In genomic region chr3:184241447-184242296, GRCh38 we compare ENCODE assay signal across 1 cellular context.
TF ChIP-seq lines count a peak whose summit lies in the region.

No MANE protein-coding gene starts in this region.

TF ChIP-seq in HepG2, 621 proteins besides CTCF, POLR2A, EP300 and RAD21 (continued from another document and continues in another):
- TF ChIP-seq ZNF407 (CRISPR knock-in tag; IDR thresholded peaks at IDR 0.05; ENCODE audit: not compliant biosample characterization): peak; percentile 66
- TF ChIP-seq TERF1 (CRISPR knock-in tag; IDR thresholded peaks at IDR 0.05): no peak
- TF ChIP-seq CSRNP2 (CRISPR knock-in tag; conservative IDR thresholded peaks at IDR 0.05; ENCODE audit: low read depth): peak; percentile 15; the same call in 1 of the 2 replicates
- TF ChIP-seq PTBP1 (IDR thresholded peaks at IDR 0.05; ENCODE audit: low read depth, low read length, poor library complexity, severe bottlenecking): no peak
- no peak for TF ChIP-seq ZNF615 (CRISPR knock-in tag; IDR thresholded peaks at IDR 0.05; ENCODE audit: borderline replicate concordance)
- TF ChIP-seq KLF6 (CRISPR knock-in tag; IDR thresholded peaks at IDR 0.05): peak; percentile 86; the same call in 1 of the 2 replicates
- no peak for TF ChIP-seq ZNF282 (IDR thresholded peaks at IDR 0.05; ENCODE audit: partially characterized antibody)
- no peak for TF ChIP-seq MTF1 (CRISPR knock-in tag; IDR thresholded peaks at IDR 0.05)
- 0 out of 2 replicates have a peak, but pooled peaks have one; percentile 47 for TF ChIP-seq ZNF44 (CRISPR knock-in tag; IDR thresholded peaks at IDR 0.05)
- TF ChIP-seq ZNF792 (CRISPR knock-in tag; IDR thresholded peaks at IDR 0.05): peak; percentile 90
- TF ChIP-seq PPARG (CRISPR knock-in tag; conservative IDR thresholded peaks at IDR 0.05): peak; percentile 65; the same call in 1 of the 2 replicates
- TF ChIP-seq SIN3A (IDR thresholded peaks at IDR 0.05; ENCODE audit: borderline replicate concordance, low read depth, low read length): no peak
- TF ChIP-seq HDAC1 (CRISPR knock-in tag; IDR thresholded peaks at IDR 0.05): peak; percentile 96
- peak; percentile 96 for TF ChIP-seq ZNF343 (CRISPR knock-in tag; IDR thresholded peaks at IDR 0.05)
- peak; percentile 98 for TF ChIP-seq RXRA (CRISPR knock-in tag; IDR thresholded peaks at IDR 0.05)
- TF ChIP-seq ZNF788 (CRISPR knock-in tag; IDR thresholded peaks at IDR 0.05; ENCODE audit: borderline replicate concordance): peak; percentile 99
- TF ChIP-seq ZNF839 (CRISPR knock-in tag; IDR thresholded peaks at IDR 0.05; ENCODE audit: borderline replicate concordance): peak; percentile 85; the same call in 1 of the 2 replicates
- TF ChIP-seq ZNF430 (CRISPR knock-in tag; IDR thresholded peaks at IDR 0.05): peak; percentile 92
- no peak for TF ChIP-seq NBN (conservative IDR thresholded peaks at IDR 0.05)
- no peak for TF ChIP-seq NFIC (IDR thresholded peaks at IDR 0.05; ENCODE audit: low read length)
- no peak for TF ChIP-seq ZNF749 (CRISPR knock-in tag; IDR thresholded peaks at IDR 0.05; ENCODE audit: borderline replicate concordance)
- TF ChIP-seq ZBTB7A (CRISPR knock-in tag; IDR thresholded peaks at IDR 0.05): 0 out of 2 replicates have a peak, but pooled peaks have one; percentile 41
- peak; percentile 98 for TF ChIP-seq BRCA1 (CRISPR knock-in tag; IDR thresholded peaks at IDR 0.05)
- TF ChIP-seq ZNF383 (CRISPR knock-in tag; IDR thresholded peaks at IDR 0.05; ENCODE audit: borderline replicate concordance): peak; percentile 96; the same call in 1 of the 2 replicates
- peak; percentile 86 for TF ChIP-seq THAP11 (CRISPR knock-in tag; IDR thresholded peaks at IDR 0.05)
- TF ChIP-seq ZBTB43 (CRISPR knock-in tag; conservative IDR thresholded peaks at IDR 0.05): peak; percentile 74; the same call in 1 of the 2 replicates
- peak; percentile 26; the same call in 1 of the 2 replicates for TF ChIP-seq HIVEP1 (CRISPR knock-in tag; IDR thresholded peaks at IDR 0.05)
- TF ChIP-seq ETS1 (CRISPR knock-in tag; IDR thresholded peaks at IDR 0.05): peak; percentile 77; the same call in 1 of the 2 replicates
- TF ChIP-seq TCF7 (IDR thresholded peaks at IDR 0.05; ENCODE audit: low read depth): no peak
- peak; percentile 53; the same call in 1 of the 2 replicates for TF ChIP-seq ZNF160 (CRISPR knock-in tag; IDR thresholded peaks at IDR 0.05)
- TF ChIP-seq ZKSCAN1 (IDR thresholded peaks at IDR 0.05; ENCODE audit: low read length): no peak
- TF ChIP-seq ZBTB44 (CRISPR knock-in tag; IDR thresholded peaks at IDR 0.05): no peak
- no peak for TF ChIP-seq LBX2 (CRISPR knock-in tag; IDR thresholded peaks at IDR 0.05; ENCODE audit: borderline replicate concordance)
- no peak for TF ChIP-seq SNRNP70 (IDR thresholded peaks at IDR 0.05; ENCODE audit: low read depth, low read length)
- TF ChIP-seq ZNF101 (CRISPR knock-in tag; IDR thresholded peaks at IDR 0.05; ENCODE audit: borderline replicate concordance, low read depth): no peak
- TF ChIP-seq SOX5 (CRISPR knock-in tag; IDR thresholded peaks at IDR 0.05; ENCODE audit: borderline replicate concordance): peak; percentile 80
- no peak for TF ChIP-seq SRY (CRISPR knock-in tag; IDR thresholded peaks at IDR 0.05)
- no peak for TF ChIP-seq SRF (IDR thresholded peaks at IDR 0.05; ENCODE audit: low read depth, low read length)
- TF ChIP-seq ZNF276 (CRISPR knock-in tag; IDR thresholded peaks at IDR 0.05; ENCODE audit: low read depth): 0 out of 2 replicates have a peak, but pooled peaks have one; percentile 82
- peak; percentile 88 for TF ChIP-seq SKIL (CRISPR knock-in tag; IDR thresholded peaks at IDR 0.05; ENCODE audit: borderline replicate concordance)
- TF ChIP-seq CBX5 (CRISPR knock-in tag; IDR thresholded peaks at IDR 0.05; ENCODE audit: borderline replicate concordance): peak; percentile 96
- TF ChIP-seq HMG20B (CRISPR knock-in tag; conservative IDR thresholded peaks at IDR 0.05): peak; percentile 35; the same call in 1 of the 2 replicates
- no peak for TF ChIP-seq CEBPB (IDR thresholded peaks at IDR 0.05; ENCODE audit: borderline replicate concordance, low read depth, low read length)
- peak; percentile 94 for TF ChIP-seq ZNF782 (CRISPR knock-in tag; IDR thresholded peaks at IDR 0.05; ENCODE audit: borderline replicate concordance)
- peak; percentile 77; the same call in 1 of the 2 replicates for TF ChIP-seq ZBTB20 (CRISPR knock-in tag; IDR thresholded peaks at IDR 0.05; ENCODE audit: borderline replicate concordance, low read depth)
